In the genomic region with DNA sequence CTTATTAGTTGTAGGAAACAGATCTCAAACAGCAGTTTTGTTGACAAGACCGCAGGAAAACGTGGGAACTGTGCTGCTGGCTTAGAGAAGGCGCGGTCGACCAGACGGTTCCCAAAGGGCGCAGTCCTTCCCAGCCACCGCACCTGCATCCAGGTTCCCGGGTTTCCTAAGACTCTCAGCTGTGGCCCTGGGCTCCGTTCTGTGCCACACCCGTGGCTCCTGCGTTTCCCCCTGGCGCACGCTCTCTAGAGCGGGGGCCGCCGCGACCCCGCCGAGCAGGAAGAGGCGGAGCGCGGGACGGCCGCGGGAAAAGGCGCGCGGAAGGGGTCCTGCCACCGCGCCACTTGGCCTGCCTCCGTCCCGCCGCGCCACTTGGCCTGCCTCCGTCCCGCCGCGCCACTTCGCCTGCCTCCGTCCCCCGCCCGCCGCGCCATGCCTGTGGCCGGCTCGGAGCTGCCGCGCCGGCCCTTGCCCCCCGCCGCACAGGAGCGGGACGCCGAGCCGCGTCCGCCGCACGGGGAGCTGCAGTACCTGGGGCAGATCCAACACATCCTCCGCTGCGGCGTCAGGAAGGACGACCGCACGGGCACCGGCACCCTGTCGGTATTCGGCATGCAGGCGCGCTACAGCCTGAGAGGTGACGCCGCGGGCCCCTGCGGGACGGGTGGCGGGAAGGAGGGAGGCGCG, we compare ENCODE assay signal across 1 cellular context.
TF ChIP-seq lines count a peak whose summit lies in the region.

A gene (plus strand): TSS at position 343 of the 687 bp plus-strand sequence. CDS start 90 bp downstream, at position 433.

TF ChIP-seq in K562, 482 proteins besides CTCF, POLR2A, EP300 and RAD21 (continued from another document and continues in another):
- TF ChIP-seq, protein P1, sequence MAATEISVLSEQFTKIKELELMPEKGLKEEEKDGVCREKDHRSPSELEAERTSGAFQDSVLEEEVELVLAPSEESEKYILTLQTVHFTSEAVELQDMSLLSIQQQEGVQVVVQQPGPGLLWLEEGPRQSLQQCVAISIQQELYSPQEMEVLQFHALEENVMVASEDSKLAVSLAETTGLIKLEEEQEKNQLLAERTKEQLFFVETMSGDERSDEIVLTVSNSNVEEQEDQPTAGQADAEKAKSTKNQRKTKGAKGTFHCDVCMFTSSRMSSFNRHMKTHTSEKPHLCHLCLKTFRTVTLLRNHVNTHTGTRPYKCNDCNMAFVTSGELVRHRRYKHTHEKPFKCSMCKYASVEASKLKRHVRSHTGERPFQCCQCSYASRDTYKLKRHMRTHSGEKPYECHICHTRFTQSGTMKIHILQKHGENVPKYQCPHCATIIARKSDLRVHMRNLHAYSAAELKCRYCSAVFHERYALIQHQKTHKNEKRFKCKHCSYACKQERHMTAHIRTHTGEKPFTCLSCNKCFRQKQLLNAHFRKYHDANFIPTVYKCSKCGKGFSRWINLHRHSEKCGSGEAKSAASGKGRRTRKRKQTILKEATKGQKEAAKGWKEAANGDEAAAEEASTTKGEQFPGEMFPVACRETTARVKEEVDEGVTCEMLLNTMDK (IDR thresholded peaks at IDR 0.05; ENCODE audit: borderline replicate concordance, insufficient read depth, low read depth, low read length, poor library complexity, severe bottlenecking): peak; percentile 13
- TF ChIP-seq CBX3 (IDR thresholded peaks at IDR 0.05; ENCODE audit: borderline replicate concordance in 1 of 2, low read length in 2 of 2) (no peak), ZNF212 (CRISPR knock-in tag; IDR thresholded peaks at IDR 0.05) (no peak), PTRF (tag; IDR thresholded peaks at IDR 0.05) (no peak), PPARD (CRISPR knock-in tag; IDR thresholded peaks at IDR 0.05) (no peak), RB1 (IDR thresholded peaks at IDR 0.05; ENCODE audit: low read depth) (peak; percentile 79; the same call in 1 of the 2 replicates), TAF9B (IDR thresholded peaks at IDR 0.05; ENCODE audit: partially characterized antibody) (peak; percentile 68), NR1H2 (CRISPR knock-in tag; IDR thresholded peaks at IDR 0.05) (0 out of 2 replicates have a peak, but pooled peaks have one; percentile 71), KAT8 (IDR thresholded peaks at IDR 0.05; ENCODE audit: low read depth) (no peak), HCFC1 (IDR thresholded peaks at IDR 0.05; ENCODE audit: low read depth, low read length) (0 out of 2 replicates have a peak, but pooled peaks have one; percentile 19), ZNF75A (CRISPR knock-in tag; IDR thresholded peaks at IDR 0.05) (no peak), HMGN3 (IDR thresholded peaks at IDR 0.05; ENCODE audit: borderline replicate concordance, extremely low read depth, insufficient read length, low read depth, low read length) (peak; percentile 53), TARDBP (IDR thresholded peaks at IDR 0.05) (peak; percentile 18; the same call in 1 of the 2 replicates), CBFA2T3 (IDR thresholded peaks at IDR 0.05) (peak; percentile 65), SMAD4 (CRISPR knock-in tag; conservative IDR thresholded peaks at IDR 0.05) (peak; percentile 71), SRSF3 (IDR thresholded peaks at IDR 0.05; ENCODE audit: insufficient read depth, low read length) (no peak), BRF1 (IDR thresholded peaks at IDR 0.05; ENCODE audit: borderline replicate concordance, extremely low read depth, insufficient read length) (no peak), IRF2 (CRISPR knock-in tag; IDR thresholded peaks at IDR 0.05) (no peak), SRSF1 (IDR thresholded peaks at IDR 0.05; ENCODE audit: low read depth, low read length) (0 out of 2 replicates have a peak, but pooled peaks have one; percentile 62), ZNF384 (IDR thresholded peaks at IDR 0.05; ENCODE audit: low read depth, low read length) (peak; percentile 51), SOX6 (IDR thresholded peaks at IDR 0.05) (0 out of 2 replicates have a peak, but pooled peaks have one; percentile 13), SREBF1 (IDR thresholded peaks at IDR 0.05; ENCODE audit: borderline replicate concordance, low read depth, low read length) (no peak), FIP1L1 (IDR thresholded peaks at IDR 0.05; ENCODE audit: low read depth, low read length, poor library complexity, severe bottlenecking) (peak; percentile 45), IFI16 (CRISPR knock-in tag; IDR thresholded peaks at IDR 0.05) (no peak), ZNF830 (CRISPR knock-in tag; IDR thresholded peaks at IDR 0.05) (no peak), DACH1 (IDR thresholded peaks at IDR 0.05; ENCODE audit: partially characterized antibody) (peak; percentile 73), GTF2E2 (tag; IDR thresholded peaks at IDR 0.05) (peak; percentile 88), U2AF2 (optimal IDR thresholded peaks at IDR 0.05; ENCODE audit: low read depth, low read length) (no peak), SIN3A (IDR thresholded peaks at IDR 0.05; ENCODE audit: borderline replicate concordance in 2 of 2, control insufficient read depth in 1 of 2, low read depth in 2 of 2, low read length in 2 of 2) (peak; percentile 83 to 87; a peak in 3 of 4 replicates), ZNF274 (IDR thresholded peaks at IDR 0.05; ENCODE audit: borderline replicate concordance, low read depth, low read length) (no peak), ZNF584 (CRISPR knock-in tag; IDR thresholded peaks at IDR 0.05; ENCODE audit: low read depth) (no peak), PCBP2 (IDR thresholded peaks at IDR 0.05; ENCODE audit: low read depth, low read length, poor library complexity, severe bottlenecking) (no peak), ZEB2 (IDR thresholded peaks at IDR 0.05) (0 out of 2 replicates have a peak, but pooled peaks have one; percentile 24), RAD51 (IDR thresholded peaks at IDR 0.05; ENCODE audit: borderline replicate concordance, low read depth) (no peak; the same call in 1 of the 2 replicates)
- TF ChIP-seq, protein P2, sequence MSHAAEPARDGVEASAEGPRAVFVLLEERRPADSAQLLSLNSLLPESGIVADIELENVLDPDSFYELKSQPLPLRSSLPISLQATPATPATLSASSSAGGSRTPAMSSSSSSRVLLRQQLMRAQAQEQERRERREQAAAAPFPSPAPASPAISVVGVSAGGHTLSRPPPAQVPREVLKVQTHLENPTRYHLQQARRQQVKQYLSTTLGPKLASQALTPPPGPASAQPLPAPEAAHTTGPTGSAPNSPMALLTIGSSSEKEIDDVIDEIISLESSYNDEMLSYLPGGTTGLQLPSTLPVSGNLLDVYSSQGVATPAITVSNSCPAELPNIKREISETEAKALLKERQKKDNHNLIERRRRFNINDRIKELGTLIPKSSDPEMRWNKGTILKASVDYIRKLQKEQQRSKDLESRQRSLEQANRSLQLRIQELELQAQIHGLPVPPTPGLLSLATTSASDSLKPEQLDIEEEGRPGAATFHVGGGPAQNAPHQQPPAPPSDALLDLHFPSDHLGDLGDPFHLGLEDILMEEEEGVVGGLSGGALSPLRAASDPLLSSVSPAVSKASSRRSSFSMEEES (CRISPR knock-in tag; IDR thresholded peaks at IDR 0.05): no peak
- TF ChIP-seq, protein P3, sequence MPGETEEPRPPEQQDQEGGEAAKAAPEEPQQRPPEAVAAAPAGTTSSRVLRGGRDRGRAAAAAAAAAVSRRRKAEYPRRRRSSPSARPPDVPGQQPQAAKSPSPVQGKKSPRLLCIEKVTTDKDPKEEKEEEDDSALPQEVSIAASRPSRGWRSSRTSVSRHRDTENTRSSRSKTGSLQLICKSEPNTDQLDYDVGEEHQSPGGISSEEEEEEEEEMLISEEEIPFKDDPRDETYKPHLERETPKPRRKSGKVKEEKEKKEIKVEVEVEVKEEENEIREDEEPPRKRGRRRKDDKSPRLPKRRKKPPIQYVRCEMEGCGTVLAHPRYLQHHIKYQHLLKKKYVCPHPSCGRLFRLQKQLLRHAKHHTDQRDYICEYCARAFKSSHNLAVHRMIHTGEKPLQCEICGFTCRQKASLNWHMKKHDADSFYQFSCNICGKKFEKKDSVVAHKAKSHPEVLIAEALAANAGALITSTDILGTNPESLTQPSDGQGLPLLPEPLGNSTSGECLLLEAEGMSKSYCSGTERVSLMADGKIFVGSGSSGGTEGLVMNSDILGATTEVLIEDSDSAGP (CRISPR knock-in tag; IDR thresholded peaks at IDR 0.05): 0 out of 2 replicates have a peak, but pooled peaks have one; percentile 56
- TF ChIP-seq, protein P4, sequence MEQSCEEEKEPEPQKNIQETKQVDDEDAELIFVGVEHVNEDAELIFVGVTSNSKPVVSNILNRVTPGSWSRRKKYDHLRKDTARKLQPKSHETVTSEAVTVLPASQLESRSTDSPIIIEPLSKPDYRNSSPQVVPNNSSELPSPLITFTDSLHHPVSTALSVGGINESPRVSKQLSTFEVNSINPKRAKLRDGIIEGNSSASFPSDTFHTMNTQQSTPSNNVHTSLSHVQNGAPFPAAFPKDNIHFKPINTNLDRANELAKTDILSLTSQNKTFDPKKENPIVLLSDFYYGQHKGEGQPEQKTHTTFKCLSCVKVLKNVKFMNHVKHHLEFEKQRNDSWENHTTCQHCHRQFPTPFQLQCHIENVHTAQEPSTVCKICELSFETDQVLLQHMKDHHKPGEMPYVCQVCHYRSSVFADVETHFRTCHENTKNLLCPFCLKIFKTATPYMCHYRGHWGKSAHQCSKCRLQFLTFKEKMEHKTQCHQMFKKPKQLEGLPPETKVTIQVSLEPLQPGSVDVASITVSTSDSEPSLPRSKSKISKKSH (CRISPR knock-in tag; IDR thresholded peaks at IDR 0.05): no peak
- TF ChIP-seq, protein P5, sequence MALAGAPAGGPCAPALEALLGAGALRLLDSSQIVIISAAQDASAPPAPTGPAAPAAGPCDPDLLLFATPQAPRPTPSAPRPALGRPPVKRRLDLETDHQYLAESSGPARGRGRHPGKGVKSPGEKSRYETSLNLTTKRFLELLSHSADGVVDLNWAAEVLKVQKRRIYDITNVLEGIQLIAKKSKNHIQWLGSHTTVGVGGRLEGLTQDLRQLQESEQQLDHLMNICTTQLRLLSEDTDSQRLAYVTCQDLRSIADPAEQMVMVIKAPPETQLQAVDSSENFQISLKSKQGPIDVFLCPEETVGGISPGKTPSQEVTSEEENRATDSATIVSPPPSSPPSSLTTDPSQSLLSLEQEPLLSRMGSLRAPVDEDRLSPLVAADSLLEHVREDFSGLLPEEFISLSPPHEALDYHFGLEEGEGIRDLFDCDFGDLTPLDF (CRISPR knock-in tag; IDR thresholded peaks at IDR 0.05): peak; percentile 46; the same call in 1 of the 2 replicates
- TF ChIP-seq, protein P6, sequence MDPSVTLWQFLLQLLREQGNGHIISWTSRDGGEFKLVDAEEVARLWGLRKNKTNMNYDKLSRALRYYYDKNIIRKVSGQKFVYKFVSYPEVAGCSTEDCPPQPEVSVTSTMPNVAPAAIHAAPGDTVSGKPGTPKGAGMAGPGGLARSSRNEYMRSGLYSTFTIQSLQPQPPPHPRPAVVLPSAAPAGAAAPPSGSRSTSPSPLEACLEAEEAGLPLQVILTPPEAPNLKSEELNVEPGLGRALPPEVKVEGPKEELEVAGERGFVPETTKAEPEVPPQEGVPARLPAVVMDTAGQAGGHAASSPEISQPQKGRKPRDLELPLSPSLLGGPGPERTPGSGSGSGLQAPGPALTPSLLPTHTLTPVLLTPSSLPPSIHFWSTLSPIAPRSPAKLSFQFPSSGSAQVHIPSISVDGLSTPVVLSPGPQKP (CRISPR knock-in tag; IDR thresholded peaks at IDR 0.05): no peak
- TF ChIP-seq, protein P7, sequence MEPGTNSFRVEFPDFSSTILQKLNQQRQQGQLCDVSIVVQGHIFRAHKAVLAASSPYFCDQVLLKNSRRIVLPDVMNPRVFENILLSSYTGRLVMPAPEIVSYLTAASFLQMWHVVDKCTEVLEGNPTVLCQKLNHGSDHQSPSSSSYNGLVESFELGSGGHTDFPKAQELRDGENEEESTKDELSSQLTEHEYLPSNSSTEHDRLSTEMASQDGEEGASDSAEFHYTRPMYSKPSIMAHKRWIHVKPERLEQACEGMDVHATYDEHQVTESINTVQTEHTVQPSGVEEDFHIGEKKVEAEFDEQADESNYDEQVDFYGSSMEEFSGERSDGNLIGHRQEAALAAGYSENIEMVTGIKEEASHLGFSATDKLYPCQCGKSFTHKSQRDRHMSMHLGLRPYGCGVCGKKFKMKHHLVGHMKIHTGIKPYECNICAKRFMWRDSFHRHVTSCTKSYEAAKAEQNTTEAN (CRISPR knock-in tag; IDR thresholded peaks at IDR 0.05): no peak
- TF ChIP-seq, protein P8, sequence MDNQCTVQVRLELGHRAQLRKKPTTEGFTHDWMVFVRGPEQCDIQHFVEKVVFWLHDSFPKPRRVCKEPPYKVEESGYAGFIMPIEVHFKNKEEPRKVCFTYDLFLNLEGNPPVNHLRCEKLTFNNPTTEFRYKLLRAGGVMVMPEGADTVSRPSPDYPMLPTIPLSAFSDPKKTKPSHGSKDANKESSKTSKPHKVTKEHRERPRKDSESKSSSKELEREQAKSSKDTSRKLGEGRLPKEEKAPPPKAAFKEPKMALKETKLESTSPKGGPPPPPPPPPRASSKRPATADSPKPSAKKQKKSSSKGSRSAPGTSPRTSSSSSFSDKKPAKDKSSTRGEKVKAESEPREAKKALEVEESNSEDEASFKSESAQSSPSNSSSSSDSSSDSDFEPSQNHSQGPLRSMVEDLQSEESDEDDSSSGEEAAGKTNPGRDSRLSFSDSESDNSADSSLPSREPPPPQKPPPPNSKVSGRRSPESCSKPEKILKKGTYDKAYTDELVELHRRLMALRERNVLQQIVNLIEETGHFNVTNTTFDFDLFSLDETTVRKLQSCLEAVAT (IDR thresholded peaks at IDR 0.05): peak; percentile 42 to 82; a peak in 3 of 4 replicates
- TF ChIP-seq, protein P9, sequence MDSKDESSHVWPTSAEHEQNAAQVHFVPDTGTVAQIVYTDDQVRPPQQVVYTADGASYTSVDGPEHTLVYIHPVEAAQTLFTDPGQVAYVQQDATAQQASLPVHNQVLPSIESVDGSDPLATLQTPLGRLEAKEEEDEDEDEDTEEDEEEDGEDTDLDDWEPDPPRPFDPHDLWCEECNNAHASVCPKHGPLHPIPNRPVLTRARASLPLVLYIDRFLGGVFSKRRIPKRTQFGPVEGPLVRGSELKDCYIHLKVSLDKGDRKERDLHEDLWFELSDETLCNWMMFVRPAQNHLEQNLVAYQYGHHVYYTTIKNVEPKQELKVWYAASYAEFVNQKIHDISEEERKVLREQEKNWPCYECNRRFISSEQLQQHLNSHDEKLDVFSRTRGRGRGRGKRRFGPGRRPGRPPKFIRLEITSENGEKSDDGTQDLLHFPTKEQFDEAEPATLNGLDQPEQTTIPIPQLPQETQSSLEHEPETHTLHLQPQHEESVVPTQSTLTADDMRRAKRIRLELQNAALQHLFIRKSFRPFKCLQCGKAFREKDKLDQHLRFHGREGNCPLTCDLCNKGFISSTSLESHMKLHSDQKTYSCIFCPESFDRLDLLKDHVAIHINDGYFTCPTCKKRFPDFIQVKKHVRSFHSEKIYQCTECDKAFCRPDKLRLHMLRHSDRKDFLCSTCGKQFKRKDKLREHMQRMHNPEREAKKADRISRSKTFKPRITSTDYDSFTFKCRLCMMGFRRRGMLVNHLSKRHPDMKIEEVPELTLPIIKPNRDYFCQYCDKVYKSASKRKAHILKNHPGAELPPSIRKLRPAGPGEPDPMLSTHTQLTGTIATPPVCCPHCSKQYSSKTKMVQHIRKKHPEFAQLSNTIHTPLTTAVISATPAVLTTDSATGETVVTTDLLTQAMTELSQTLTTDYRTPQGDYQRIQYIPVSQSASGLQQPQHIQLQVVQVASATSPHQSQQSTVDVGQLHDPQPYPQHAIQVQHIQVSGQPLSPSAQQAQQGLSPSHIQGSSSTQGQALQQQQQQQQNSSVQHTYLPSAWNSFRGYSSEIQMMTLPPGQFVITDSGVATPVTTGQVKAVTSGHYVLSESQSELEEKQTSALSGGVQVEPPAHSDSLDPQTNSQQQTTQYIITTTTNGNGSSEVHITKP (IDR thresholded peaks at IDR 0.05; ENCODE audit: partially characterized antibody): peak; percentile 7
- TF ChIP-seq, protein P10, sequence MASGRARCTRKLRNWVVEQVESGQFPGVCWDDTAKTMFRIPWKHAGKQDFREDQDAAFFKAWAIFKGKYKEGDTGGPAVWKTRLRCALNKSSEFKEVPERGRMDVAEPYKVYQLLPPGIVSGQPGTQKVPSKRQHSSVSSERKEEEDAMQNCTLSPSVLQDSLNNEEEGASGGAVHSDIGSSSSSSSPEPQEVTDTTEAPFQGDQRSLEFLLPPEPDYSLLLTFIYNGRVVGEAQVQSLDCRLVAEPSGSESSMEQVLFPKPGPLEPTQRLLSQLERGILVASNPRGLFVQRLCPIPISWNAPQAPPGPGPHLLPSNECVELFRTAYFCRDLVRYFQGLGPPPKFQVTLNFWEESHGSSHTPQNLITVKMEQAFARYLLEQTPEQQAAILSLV (tag; IDR thresholded peaks at IDR 0.05): no peak
